20 cellular contexts compared by ENCODE assay signal in the genomic region with DNA sequence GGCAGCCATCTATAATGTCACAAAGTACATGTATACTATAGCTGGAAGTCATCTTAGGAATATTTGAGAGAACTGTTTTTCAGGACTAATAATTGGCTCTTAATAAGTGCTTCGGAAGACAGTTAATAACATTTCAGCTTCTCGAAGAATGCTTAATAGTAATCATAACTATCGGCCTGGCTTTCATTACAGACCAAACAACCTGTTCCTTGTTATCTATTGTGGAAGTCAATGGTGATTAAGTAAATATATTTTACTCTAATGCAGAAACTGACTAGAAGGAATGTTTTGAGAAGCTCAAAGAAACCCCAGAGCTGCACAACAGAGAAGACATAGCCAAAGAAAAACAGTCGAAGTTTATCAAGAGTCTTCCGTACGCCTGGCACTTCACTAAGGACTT.
A peak's percentile ranks its signal among the peaks of the same experiment; 100 is the strongest.
DNase-seq lines count a peak whose midpoint lies in the region; ATAC-seq and TF ChIP-seq lines count a peak whose summit lies in the region.
"Had no signal": no experiment of that assay in that cellular context is flagged by ENCODE, and none has a peak within 500 bp of the region (broad histone marks: within the 10 kb centered on the region; RNA-seq: fewer than 3 reads in every experiment).

No MANE protein-coding gene starts in this region.

- H3K36me3 Mint-ChIP-seq in T-helper 2 cell treated with Interferon-gamma antibody and Interleukin-4, amounts not matched to agents 5 μg/mL and 100 μg/mL, for 36 hours (ENCODE audit: low read depth): peaks cover 37% of the 10 kb centered on the region
- peaks cover 42% of the 10 kb centered on the region for H3K36me3 Mint-ChIP-seq in activated naive CD8-positive, alpha-beta T cell treated with anti-CD3 and anti-CD28 coated beads, Interleukin-2, amount 50 U/mL, for 24 hours (ENCODE audit: low read depth)

- H3K27me3 ChIP-seq in body of pancreas (no peaks in the 10 kb centered on the region), mesenchymal stem cell (ENCODE audit: control insufficient read depth in 1 of 2, insufficient read depth in 1 of 2, low read length in 2 of 2) (no peaks in the 10 kb centered on the region), skeletal muscle satellite cell (ENCODE audit: control insufficient read depth, insufficient read depth, low read length) (no peaks in the 10 kb centered on the region)
- H3K27me3 ChIP-seq: left lung had no signal

- H2BK12ac ChIP-seq in mesenchymal stem cell (ENCODE audit: low read length in 2 of 2): no peak overlapping the region

- no peak for TF ChIP-seq POLR2A in body of pancreas (IDR thresholded peaks at IDR 0.05)

- H3K27ac Mint-ChIP-seq in T-helper 2 cell treated with Interferon-gamma antibody and Interleukin-4, amounts not matched to agents 5 μg/mL and 100 μg/mL, for 36 hours: peak overlapping the region; percentile 61
- H3K27ac Mint-ChIP-seq in activated naive CD8-positive, alpha-beta T cell treated with anti-CD3 and anti-CD28 coated beads, Interleukin-2, amount 50 U/mL, for 24 hours: no peak overlapping the region
- H3K27ac Mint-ChIP-seq: activated naive CD8-positive, alpha-beta T cell; activated T-cell treated with anti-CD3 and anti-CD28 coated beads, Interleukin-2, amount 50 U/mL, for 24 hours had no signal

- H4K91ac ChIP-seq in mesenchymal stem cell (ENCODE audit: low read length): no peak overlapping the region

- H3K9me3 Mint-ChIP-seq in T-helper 2 cell treated with Interferon-gamma antibody and Interleukin-4, amounts not matched to agents 5 μg/mL and 100 μg/mL, for 36 hours: peaks cover 6% of the 10 kb centered on the region
- peaks cover 4% of the 10 kb centered on the region for H3K9me3 Mint-ChIP-seq in activated naive CD8-positive, alpha-beta T cell treated with anti-CD3 and anti-CD28 coated beads, Interleukin-2, amount 50 U/mL, for 24 hours
- H3K9me3 Mint-ChIP-seq: activated T-cell treated with anti-CD3 and anti-CD28 coated beads, Interleukin-2, amount 50 U/mL, for 24 hours; central memory CD8-positive, alpha-beta T cell had no signal

- H2BK120ac ChIP-seq in mesenchymal stem cell (ENCODE audit: low read depth, low read length): no peak overlapping the region

- no peak overlapping the region for H4K8ac ChIP-seq in mesenchymal stem cell (ENCODE audit: low read length)

- peaks cover 31% of the 10 kb centered on the region for H3K4me1 Mint-ChIP-seq in T-helper 2 cell treated with Interferon-gamma antibody and Interleukin-4, amounts not matched to agents 5 μg/mL and 100 μg/mL, for 36 hours (ENCODE audit: low read depth)
- peaks cover 54% of the 10 kb centered on the region for H3K4me1 Mint-ChIP-seq in activated naive CD8-positive, alpha-beta T cell treated with anti-CD3 and anti-CD28 coated beads, Interleukin-2, amount 50 U/mL, for 24 hours

- H3K4me2 ChIP-seq in mesenchymal stem cell (ENCODE audit: low read length, poor library complexity, severe bottlenecking): no peak overlapping the region
- H3K4me2 ChIP-seq in skeletal muscle satellite cell (ENCODE audit: low read length): peak overlapping the region; percentile 98

- H3K4me3 Mint-ChIP-seq in T-helper 2 cell treated with Interferon-gamma antibody and Interleukin-4, amounts not matched to agents 5 μg/mL and 100 μg/mL, for 36 hours: no peak overlapping the region
- H3K4me3 Mint-ChIP-seq in activated naive CD8-positive, alpha-beta T cell treated with anti-CD3 and anti-CD28 coated beads, Interleukin-2, amount 50 U/mL, for 24 hours: no peak overlapping the region
- H3K4me3 Mint-ChIP-seq: activated naive CD8-positive, alpha-beta T cell; activated T-cell treated with anti-CD3 and anti-CD28 coated beads, Interleukin-2, amount 50 U/mL, for 24 hours; central memory CD8-positive, alpha-beta T cell had no signal

- H3K18ac ChIP-seq in mesenchymal stem cell (ENCODE audit: low read depth in 1 of 2, low read length in 2 of 2): no peak overlapping the region

- intact Hi-C loops in body of pancreas (cut with DNase I): loop anchor here (10.0 kb wide), 1 partner anchor 138 kb away; the partner anchor contains the start of gene CDK6

- peak overlapping the region; percentile 76 to 88 (median 82) for H3K27ac ChIP-seq in body of pancreas
- peak overlapping the region; percentile 88 for H3K27ac ChIP-seq in mesenchymal stem cell (ENCODE audit: low read length, poor library complexity, severe bottlenecking)
- H3K27ac ChIP-seq: 22Rv1 had no signal

- H2AFZ ChIP-seq in mesenchymal stem cell (ENCODE audit: low read depth, low read length): no peak overlapping the region

- H3K23ac ChIP-seq in mesenchymal stem cell (ENCODE audit: low read length in 2 of 2): no peak overlapping the region

- H3K27me3 Mint-ChIP-seq in T-helper 2 cell treated with Interferon-gamma antibody and Interleukin-4, amounts not matched to agents 5 μg/mL and 100 μg/mL, for 36 hours (ENCODE audit: low read depth): no peaks in the 10 kb centered on the region
- no peaks in the 10 kb centered on the region for H3K27me3 Mint-ChIP-seq in activated naive CD8-positive, alpha-beta T cell treated with anti-CD3 and anti-CD28 coated beads, Interleukin-2, amount 50 U/mL, for 24 hours
- H3K27me3 Mint-ChIP-seq: activated naive CD8-positive, alpha-beta T cell; activated T-cell treated with anti-CD3 and anti-CD28 coated beads, Interleukin-2, amount 50 U/mL, for 24 hours; central memory CD8-positive, alpha-beta T cell had no signal

- no peak for TF ChIP-seq CTCF in body of pancreas (IDR thresholded peaks at IDR 0.05)

- 26 to 31% methylated on average over 6 of the region's 6 CpGs for WGBS in body of pancreas, 2 donors
- no CpG with 5 or more reads among the region's 6 CpGs for WGBS in mesenchymal stem cell

- no peak overlapping the region for H3K4ac ChIP-seq in mesenchymal stem cell (ENCODE audit: low read depth in 1 of 2, low read length in 2 of 2)

- H3K36me3 ChIP-seq in body of pancreas (replicated peaks in 1 of 2; ENCODE audit: insufficient read depth in 1 of 2, low read depth in 2 of 2) (no peaks in the 10 kb centered on the region), mesenchymal stem cell (ENCODE audit: control insufficient read depth in 1 of 2, insufficient read depth in 2 of 2, low read depth in 1 of 2, low read length in 2 of 2) (peaks cover 0 to 8% of the 10 kb centered on the region in 2 experiments), skeletal muscle satellite cell (ENCODE audit: insufficient read depth, low read length) (no peaks in the 10 kb centered on the region)
- H3K36me3 ChIP-seq: left lung had no signal

- no peak overlapping the region for H3K14ac ChIP-seq in mesenchymal stem cell (ENCODE audit: low read length in 2 of 2)

- H3K4me1 ChIP-seq in body of pancreas: peaks cover 52% of the 10 kb centered on the region
- H3K4me1 ChIP-seq in mesenchymal stem cell (ENCODE audit: control insufficient read depth, insufficient read depth, low read depth, low read length): peaks cover 9% of the 10 kb centered on the region
- peaks cover 59% of the 10 kb centered on the region for H3K4me1 ChIP-seq in skeletal muscle satellite cell (ENCODE audit: control insufficient read depth, insufficient read depth, low read length)

- H3K9me3 ChIP-seq in body of pancreas: no peaks in the 10 kb centered on the region
- no peaks in the 10 kb centered on the region for H3K9me3 ChIP-seq in mesenchymal stem cell (ENCODE audit: control insufficient read depth, low read length)
- no peaks in the 10 kb centered on the region for H3K9me3 ChIP-seq in skeletal muscle satellite cell (replicated peaks; ENCODE audit: low read length)
- H3K9me3 ChIP-seq: left lung had no signal

- H2AK5ac ChIP-seq in mesenchymal stem cell (ENCODE audit: low read length, severe bottlenecking): no peak overlapping the region

- no peak for DNase-seq in T-helper 2 cell treated with Interferon-gamma antibody and Interleukin-4, amounts not matched to agents 5 μg/mL and 100 μg/mL, for 36 hours (ENCODE audit: low spot score)
- DNase-seq in T-helper 2 cell (no peak), body of pancreas (no peak), mesenchymal stem cell (no peak), HuH-7.5 (ENCODE audit: low spot score) (no peak)
- DNase-seq in activated naive CD8-positive, alpha-beta T cell treated with anti-CD3 and anti-CD28 coated beads, Interleukin-2, amount 50 U/mL, for 24 hours: no peak
- DNase-seq: activated CD4-positive, alpha-beta T cell treated with anti-CD3 and anti-CD28 coated beads, Interleukin-2, amount 50 U/mL, for 48 hours; activated T-cell treated with anti-CD3 and anti-CD28 coated beads, Interleukin-2, amount 50 U/mL, for 24 hours; foreskin fibroblast; H7; left lung; NCI-H2029; NCI-H526 had no signal

- peaks cover 7% of the 10 kb centered on the region for H3K79me1 ChIP-seq in mesenchymal stem cell (replicated peaks; ENCODE audit: low read length, poor library complexity, severe bottlenecking)

- ATAC-seq in body of pancreas (no peak), GM21737 (IDR thresholded peaks at IDR 0.05; ENCODE audit: unreplicated experiment) (no peak)
- ATAC-seq in activated naive CD8-positive, alpha-beta T cell treated with anti-CD3 and anti-CD28 coated beads, Interleukin-2, amount 50 U/mL, for 24 hours: no peak
- ATAC-seq: left lung had no signal

- no peak overlapping the region for H3K4me3 ChIP-seq in body of pancreas
- H3K4me3 ChIP-seq in mesenchymal stem cell (ENCODE audit: insufficient read depth in 1 of 2, low read depth in 1 of 2, low read length in 2 of 2): no peak overlapping the region
- peak overlapping the region; percentile 14 for H3K4me3 ChIP-seq in skeletal muscle satellite cell (ENCODE audit: low read length)
- H3K4me3 ChIP-seq: BLaER1 treated with 17β-estradiol and CSF1 and Interleukin-3, amounts not matched to agents 10 nM and 100 nM; left lung; skin epidermis had no signal

- H2BK5ac ChIP-seq in mesenchymal stem cell (ENCODE audit: low read depth, low read length, poor library complexity, severe bottlenecking): no peak overlapping the region

- H3K9ac ChIP-seq in mesenchymal stem cell (ENCODE audit: low read length) (peak overlapping the region; percentile 89), skeletal muscle satellite cell (ENCODE audit: low read depth, low read length) (peak overlapping the region; percentile 76)
- H3K9ac ChIP-seq: BLaER1 treated with 17β-estradiol and CSF1 and Interleukin-3, amounts not matched to agents 10 nM and 100 nM had no signal

- H2BK15ac ChIP-seq in mesenchymal stem cell (ENCODE audit: low read depth, poor library complexity, severe bottlenecking): no peak overlapping the region
